8 cellular contexts compared by ENCODE assay signal in genomic region chr14:105397350-105397931, GRCh38. TPM values are rescaled to one million over a fixed set of nuclear protein-coding genes. Genes with fewer than 3 reads are reported as not detected.
DNase-seq lines count a peak whose midpoint lies in the region; ATAC-seq and TF ChIP-seq lines count a peak whose summit lies in the region.

No MANE protein-coding gene starts in this region.

- H3K27ac ChIP-seq in lung (ENCODE audit: low read depth in 1 of 2, low read length in 1 of 2) (peak overlapping the region in 1 of 2 donors; percentile 60), transverse colon (peak overlapping the region; percentile 84 to 91 (median 87))

- peaks cover 5 to 15% of the 10 kb centered on the region in 2 donors for H3K36me3 ChIP-seq in lung (ENCODE audit: control insufficient read depth in 2 of 2, insufficient read depth in 2 of 2, low read length in 2 of 2)
- peaks cover 0 to 6% (median 2%) of the 10 kb centered on the region in 4 donors for H3K36me3 ChIP-seq in transverse colon

- peaks cover 7 to 24% of the 10 kb centered on the region in 2 donors for H3K4me1 ChIP-seq in lung (ENCODE audit: control insufficient read depth in 2 of 2, insufficient read depth in 2 of 2, low read length in 2 of 2)
- peaks cover 11 to 17% (median 15%) of the 10 kb centered on the region in 4 donors for H3K4me1 ChIP-seq in transverse colon

- H3K4me1 Mint-ChIP-seq in activated T-cell treated with anti-CD3 and anti-CD28 coated beads, Interleukin-2, amount 50 U/mL, for 24 hours (ENCODE audit: low read depth), result peaks cover 26% of the 10 kb centered on the region
- H3K4me1 Mint-ChIP-seq in brain, result peaks cover 21% of the 10 kb centered on the region

- no peak for DNase-seq in activated T-cell treated with anti-CD3 and anti-CD28 coated beads, Interleukin-2, amount 50 U/mL, for 24 hours
- no peak for DNase-seq in activated T-cell treated with anti-CD3 and anti-CD28 coated beads, Interleukin-2, amount 50 U/mL, for 48 hours
- no peak for DNase-seq in lung (ENCODE audit: low spot score)
- no peak for DNase-seq in transverse colon
- no peak for DNase-seq in NK-92 (lab: John Stamatoyannopoulos, UW; ENCODE audit: unreplicated experiment)
- no peak for DNase-seq in NAMALWA (ENCODE audit: low spot score)

- intact Hi-C loops in transverse colon (cut with DNase I; ENCODE audit: low total_unique reads), result no loop called here

- peak overlapping the region; percentile 66 for H3K4me3 Mint-ChIP-seq in activated T-cell treated with anti-CD3 and anti-CD28 coated beads, Interleukin-2, amount 50 U/mL, for 24 hours
- peak overlapping the region; percentile 81 to 89 (median 86) for H3K4me3 Mint-ChIP-seq in brain

- ATAC-seq in lung (ENCODE audit: insufficient read depth, low FRiP score) (no peak), HG03460 (IDR thresholded peaks at IDR 0.05; ENCODE audit: unreplicated experiment) (no peak)

- peak overlapping the region; percentile 10 for H3K4me3 ChIP-seq in lung
- H3K4me3 ChIP-seq in transverse colon, result peak overlapping the region in 3 of 4 donors; percentile 62 to 70 (median 62)

- H3K27me3 ChIP-seq in lung (ENCODE audit: control insufficient read depth, insufficient read depth) (no peaks in the 10 kb centered on the region), transverse colon (no peaks in the 10 kb centered on the region)

- TF ChIP-seq EP300 in transverse colon (IDR thresholded peaks at IDR 0.05; ENCODE audit: low read depth), result no peak

- H3K9me3 Mint-ChIP-seq in activated T-cell treated with anti-CD3 and anti-CD28 coated beads, Interleukin-2, amount 50 U/mL, for 24 hours, result peaks cover 12% of the 10 kb centered on the region
- H3K9me3 Mint-ChIP-seq in brain, result peaks cover 0 to 17% (median 11%) of the 10 kb centered on the region in 5 experiments

- peaks cover 37% of the 10 kb centered on the region for H3K36me3 Mint-ChIP-seq in activated T-cell treated with anti-CD3 and anti-CD28 coated beads, Interleukin-2, amount 50 U/mL, for 24 hours (ENCODE audit: low read depth)
- peaks cover 38% of the 10 kb centered on the region for H3K36me3 Mint-ChIP-seq in brain

- WGBS in lung, 2 donors, result 86 to 89% methylated on average over 13 of the region's 13 CpGs
- 90% methylated on average over 9 of the region's 13 CpGs; no CpG with 5 or more reads in 1 of the 2 donors for WGBS in transverse colon (ENCODE audit: low coverage in 1 of 2), 2 donors

- H3K27ac Mint-ChIP-seq in activated T-cell treated with anti-CD3 and anti-CD28 coated beads, Interleukin-2, amount 50 U/mL, for 24 hours, result peak overlapping the region; percentile 89
- peak overlapping the region; percentile 78 to 96 (median 94) for H3K27ac Mint-ChIP-seq in brain

- in situ Hi-C loops in transverse colon (cut with MboI; ENCODE audit: low pct_ligation_motif_present in 1 of 4, low pct_unique_long_range_greater_than_20kb in 1 of 4, low sequenced_read_pairs in 3 of 4), result no loop called here

- peaks cover 0 to 2% of the 10 kb centered on the region in 2 donors for H3K9me3 ChIP-seq in lung (ENCODE audit: control insufficient read depth in 2 of 2, insufficient read depth in 1 of 2, low read length in 1 of 2)
- no peaks in the 10 kb centered on the region for H3K9me3 ChIP-seq in transverse colon

- TF ChIP-seq POLR2A in transverse colon (IDR thresholded peaks at IDR 0.05), result no peak

- TF ChIP-seq CTCF in brain (conservative IDR thresholded peaks at IDR 0.05), result no peak
- TF ChIP-seq CTCF in lung (IDR thresholded peaks at IDR 0.05; ENCODE audit: control extremely low read depth, extremely low read depth), result no peak
- TF ChIP-seq CTCF in transverse colon (IDR thresholded peaks at IDR 0.05), result peak in 1 of 5 experiments; percentile 20

- H3K27me3 Mint-ChIP-seq in activated T-cell treated with anti-CD3 and anti-CD28 coated beads, Interleukin-2, amount 50 U/mL, for 24 hours, result no peaks in the 10 kb centered on the region
- H3K27me3 Mint-ChIP-seq in brain, result no peaks in the 10 kb centered on the region

RNA-seq across cellular contexts. Expression of gene TEX22, which starts 0.9 kb away (rescaled TPM):
- 0.41 TPM for polyA plus RNA-seq in brain (ENCODE audit: insufficient read depth, low read depth, low replicate concordance)
- total RNA-seq in lung, result 1 to 10 TPM in 1 of 2 donors, under 1 TPM in 1; 0.40 to 2.1 TPM
- polyA plus RNA-seq in lung, result under 1 TPM; 0.17 to 0.18 TPM
- total RNA-seq in transverse colon, result under 1 TPM in 1 of 4 donors, not detected in 3; 0.41 TPM

RNA-seq across cellular contexts. Expression of gene MTA1, which starts 22.2 kb away (rescaled TPM):
- polyA plus RNA-seq in brain (ENCODE audit: insufficient read depth, low read depth, low replicate concordance) (96.6 TPM), lung (10 to 100 TPM; 40.2 to 62.6 TPM)
- total RNA-seq in lung (100 to 1,000 TPM in 1 of 2 donors, 10 to 100 TPM in 1; 64.7 to 113 TPM), transverse colon (100 to 1,000 TPM in 2 of 4 donors, 10 to 100 TPM in 2; 79.4 to 293 (median 106) TPM)
